In the genomic region with DNA sequence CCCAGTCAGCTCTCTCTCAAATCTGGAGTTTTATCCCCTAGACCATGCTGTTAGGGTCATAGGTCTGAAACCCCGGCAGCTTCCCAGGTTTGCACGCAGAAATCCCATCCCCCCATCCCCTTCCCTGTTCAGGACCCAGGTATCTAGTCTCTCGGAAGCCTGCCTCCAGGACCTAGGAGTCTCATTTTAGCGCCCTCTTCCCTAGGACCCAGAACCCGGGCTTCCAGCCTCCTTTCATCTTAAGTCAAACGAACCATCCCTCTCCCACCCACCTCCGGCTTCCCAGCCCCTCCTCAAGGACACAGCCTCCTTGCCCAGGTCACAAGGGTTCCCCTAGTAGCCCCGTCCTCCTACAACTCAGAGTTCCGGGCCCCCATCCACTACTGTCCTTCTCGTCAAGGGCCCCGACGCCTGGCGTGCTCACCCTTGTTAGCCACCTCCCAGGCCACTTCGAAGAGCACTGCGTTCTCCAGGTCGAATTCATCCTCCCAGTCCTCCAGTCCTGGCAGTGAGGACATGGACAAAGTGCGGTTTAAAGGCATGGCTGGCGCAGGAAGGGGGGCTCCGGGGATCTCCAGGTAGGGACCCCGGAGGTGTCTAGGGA, we compare ENCODE assay signal across 8 cellular contexts. TPM values are rescaled to one million over a fixed set of nuclear protein-coding genes. Genes with fewer than 3 reads are reported as not detected.
DNase-seq lines count a peak whose midpoint lies in the region; ATAC-seq and TF ChIP-seq lines count a peak whose summit lies in the region.

No MANE protein-coding gene starts in this region.

- no peaks in the 10 kb centered on the region for H3K27me3 ChIP-seq in Panc1 (ENCODE audit: control insufficient read depth, insufficient read depth, low read length)
- H3K27me3 ChIP-seq in endocrine pancreas (ENCODE audit: control insufficient read depth, insufficient read depth, low read length) = no peaks in the 10 kb centered on the region

- peak overlapping the region; percentile 89 to 99 (median 98) for H3K27ac Mint-ChIP-seq in naive thymus-derived CD8-positive, alpha-beta T cell

- POLR2A ChIA-PET in Panc1 (lab: Charles Lee) = interaction anchor here (0.6 to 0.7 kb wide), 3 partner anchors 184 to 1343 kb away, joined by 3 to 4 read pairs (median 4); no protein-coding TSS in a partner anchor
- POLR2A ChIA-PET in naive thymus-derived CD8-positive, alpha-beta T cell (lab: Charles Lee) = interaction anchor here (0.5 to 3.4 kb wide), 30 partner anchors 9 to 774 kb away, joined by 3 to 53 read pairs (median 4); a partner anchor contains a TSS

- in situ Hi-C loops in Panc1 (cut with HindIII; ENCODE audit: low pct_unique_long_range_greater_than_20kb, low sequenced_read_pairs) = no loop called here

- H3K36me3 ChIP-seq in Panc1 (ENCODE audit: control insufficient read depth, insufficient read depth, low read length) (peaks cover 8% of the 10 kb centered on the region; the same call in 1 of the 2 replicates), endocrine pancreas (ENCODE audit: control insufficient read depth, insufficient read depth, low read length) (no peaks in the 10 kb centered on the region)

- peak; percentile 4; the same call in 1 of the 2 replicates for ATAC-seq in Panc1
- ATAC-seq in naive thymus-derived CD8-positive, alpha-beta T cell = no peak
- ATAC-seq in HG02571 (IDR thresholded peaks at IDR 0.05; ENCODE audit: unreplicated experiment) = no peak

- DNase-seq in stimulated activated CD4-positive, alpha-beta T cell treated with anti-CD3 and anti-CD28 coated beads, Interleukin-4, amount 100 ng/mL, for 1 hour = peak; percentile 26
- DNase-seq in stimulated activated CD4-positive, alpha-beta T cell treated with anti-CD3 and anti-CD28 coated beads, Interleukin-12 subunit alpha, Interleukin-12 subunit beta, amount 100 ng/mL, for 4 hours = no peak
- no peak for DNase-seq in Panc1 (ENCODE audit: low read depth, low spot score)
- no peak for DNase-seq in naive thymus-derived CD8-positive, alpha-beta T cell
- no peak for DNase-seq in hepatic stellate cell (ENCODE audit: low spot score)
- DNase-seq in NCI-H2171 (lab: John Stamatoyannopoulos, UW) = no peak

- H3K4me3 ChIP-seq in Panc1 (ENCODE audit: low read depth in 2 of 2, low read length in 2 of 2) (peak overlapping the region; percentile 79 to 96), endocrine pancreas (ENCODE audit: control insufficient read depth, insufficient read depth, low read length) (peak overlapping the region; percentile 63)

- no peak for TF ChIP-seq CTCF in Panc1 (IDR thresholded peaks at IDR 0.05)

- BruUV-seq in Panc1 (replicated peaks; lab: Mats Ljungman, UMichigan) = no TSS peak

- CTCF ChIA-PET in Panc1 (lab: Charles Lee) = interaction anchor here (0.5 to 1.5 kb wide), 6 partner anchors 14 to 707 kb away, joined by 3 to 11 read pairs (median 4); no protein-coding TSS in a partner anchor

- H3K9me3 ChIP-seq in Panc1 (ENCODE audit: control insufficient read depth, insufficient read depth, low read depth, low read length) (no peaks in the 10 kb centered on the region), endocrine pancreas (ENCODE audit: control insufficient read depth, low read length) (no peaks in the 10 kb centered on the region)

- intact Hi-C loops in Panc1 (cut with micrococcal nuclease; ENCODE audit: unreplicated experiment) = no loop called here

- H3K9me3 Mint-ChIP-seq in naive thymus-derived CD8-positive, alpha-beta T cell = no peaks in the 10 kb centered on the region

- peak overlapping the region; percentile 92 to 98 (median 94) for H3K4me3 Mint-ChIP-seq in naive thymus-derived CD8-positive, alpha-beta T cell

- peaks cover 35 to 57% (median 39%) of the 10 kb centered on the region in 4 donors for H3K4me1 Mint-ChIP-seq in naive thymus-derived CD8-positive, alpha-beta T cell

- H3K36me3 Mint-ChIP-seq in naive thymus-derived CD8-positive, alpha-beta T cell = peaks cover 0 to 21% (median 0%) of the 10 kb centered on the region in 3 donors

- peak overlapping the region; percentile 92 for H3K9ac ChIP-seq in endocrine pancreas (ENCODE audit: control insufficient read depth, insufficient read depth, low read length)

- H3K27me3 Mint-ChIP-seq in naive thymus-derived CD8-positive, alpha-beta T cell = no peaks in the 10 kb centered on the region

- peak overlapping the region; percentile 85 for H3K27ac ChIP-seq in Panc1 (ENCODE audit: low read length)

- H3K4me1 ChIP-seq in Panc1 (ENCODE audit: control insufficient read depth, insufficient read depth, low read length) = no peaks in the 10 kb centered on the region
- H3K4me1 ChIP-seq in endocrine pancreas (ENCODE audit: control insufficient read depth, insufficient read depth, low read length) = no peaks in the 10 kb centered on the region

RNA-seq across cellular contexts. Expression of a gene that starts 0.4 kb away (rescaled TPM):
- 20.2 TPM for total RNA-seq in Panc1 (2021; ENCODE audit: unreplicated experiment)
- 31.7 TPM for polyA plus RNA-seq in Panc1 (2012; ENCODE audit: insufficient read length)
- 10 to 100 TPM; 45.9 to 47.9 TPM for total RNA-seq in naive thymus-derived CD8-positive, alpha-beta T cell
- polyA plus RNA-seq in naive thymus-derived CD8-positive, alpha-beta T cell = 10 to 100 TPM; 17.9 to 31.0 (median 22.3) TPM

RNA-seq across cellular contexts. Expression of a gene that starts 1.0 kb away (rescaled TPM):
- total RNA-seq in Panc1 (2021; ENCODE audit: unreplicated experiment) = 170 TPM
- polyA plus RNA-seq in Panc1 (2012; ENCODE audit: insufficient read length) = 236 TPM
- total RNA-seq in naive thymus-derived CD8-positive, alpha-beta T cell = 10 to 100 TPM; 30.4 to 32.0 TPM
- 10 to 100 TPM; 47.5 to 66.1 (median 62.0) TPM for polyA plus RNA-seq in naive thymus-derived CD8-positive, alpha-beta T cell

RNA-seq across cellular contexts. Expression of a gene that starts 24.2 kb away (rescaled TPM):
- 0.39 TPM for total RNA-seq in Panc1 (2021; ENCODE audit: unreplicated experiment)
- 1.9 TPM for polyA plus RNA-seq in Panc1 (2012; ENCODE audit: insufficient read length)
- total RNA-seq in naive thymus-derived CD8-positive, alpha-beta T cell = not detected
- polyA plus RNA-seq in naive thymus-derived CD8-positive, alpha-beta T cell = not detected

RNA-seq across cellular contexts. Expression of a gene that starts 27.6 kb away (rescaled TPM):
- total RNA-seq in Panc1 (2021; ENCODE audit: unreplicated experiment) = 1,332 TPM
- 1,550 TPM for polyA plus RNA-seq in Panc1 (2012; ENCODE audit: insufficient read length)
- total RNA-seq in naive thymus-derived CD8-positive, alpha-beta T cell = 1,000 to 10,000 TPM; 1,370 to 1,435 TPM
- 1,000 to 10,000 TPM; 4,833 to 4,899 (median 4,886) TPM for polyA plus RNA-seq in naive thymus-derived CD8-positive, alpha-beta T cell

RNA-seq across cellular contexts. Expression of a gene that starts 31.5 kb away (rescaled TPM):
- total RNA-seq in Panc1 (2021; ENCODE audit: unreplicated experiment) = not detected
- polyA plus RNA-seq in Panc1 (2012; ENCODE audit: insufficient read length) = 0.50 TPM
- total RNA-seq in naive thymus-derived CD8-positive, alpha-beta T cell = not detected
- not detected for polyA plus RNA-seq in naive thymus-derived CD8-positive, alpha-beta T cell
